ENCODE assay signal across 29 cellular contexts in the genomic region with DNA sequence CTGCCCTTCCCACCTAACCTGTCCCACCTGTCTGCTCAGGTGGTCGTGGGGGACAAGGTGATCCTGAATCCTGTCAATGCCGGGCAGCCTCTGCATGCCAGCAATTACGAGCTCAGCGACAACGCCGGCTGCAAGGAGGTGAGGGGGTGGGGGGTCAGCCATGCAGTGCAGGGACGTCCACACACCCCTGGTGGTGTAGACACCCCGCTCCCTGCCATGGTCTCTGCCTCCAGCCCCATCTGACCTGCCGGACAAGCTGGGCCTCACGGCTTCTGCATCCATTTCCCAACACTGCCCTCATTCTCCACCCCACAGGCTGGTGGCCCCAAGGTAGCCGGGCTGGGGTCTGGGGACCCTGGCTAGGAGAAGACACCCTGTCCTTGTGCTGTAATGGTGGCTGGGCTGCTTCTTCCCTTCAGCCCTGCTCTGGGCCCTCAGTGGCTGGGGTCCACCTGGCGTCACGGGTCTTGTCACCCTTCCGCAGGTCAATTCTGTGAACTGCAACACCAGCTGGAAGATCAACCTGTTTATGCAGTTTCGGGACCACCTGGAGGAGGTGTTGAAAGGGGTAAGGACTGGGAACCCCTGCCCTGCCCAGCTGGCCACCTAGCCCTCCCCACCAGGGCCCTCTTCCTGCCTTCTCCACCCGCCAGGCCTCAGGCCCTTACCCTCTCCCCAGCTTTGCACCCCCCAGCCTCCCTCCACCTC.
"Had no signal": no experiment of that assay in that cellular context is flagged by ENCODE, and none has a peak within 500 bp of the region (broad histone marks: within the 10 kb centered on the region; RNA-seq: fewer than 3 reads in every experiment).

No MANE protein-coding gene starts in this region.

- H3K27me3 Mint-ChIP-seq: activated B cell treated with CpG ODN at 0.5 μM for 24 hours; activated CD4-positive, alpha-beta memory T cell treated with anti-CD3 and anti-CD28 coated beads, Interleukin-2, amount 10 ng/mL, durations not matched to agents 7 days and 5 days; activated CD4-positive, alpha-beta T cell treated with anti-CD3 and anti-CD28 coated beads, Interleukin-2, amount 10 ng/mL, durations not matched to agents 24 days and 14 days; activated naive CD4-positive, alpha-beta T cell treated with anti-CD3 and anti-CD28 coated beads, Interleukin-2, amount 10 ng/mL, durations not matched to agents 7 days and 5 days; activated naive CD8-positive, alpha-beta T cell treated with anti-CD3 and anti-CD28 coated beads, Interleukin-2, amount 10 ng/mL, durations not matched to agents 7 days and 5 days; activated T-cell treated with anti-CD3 and anti-CD28 coated beads, Interleukin-2, amount 50 U/mL, for 24 hours had no signal

- H3K27ac ChIP-seq: ascending aorta, breast epithelium, cardiac muscle cell, colonic mucosa, esophagus muscularis mucosa, foreskin keratinocyte, gastrocnemius medialis, heart left ventricle had no signal

- H3K27ac Mint-ChIP-seq: activated CD4-positive, alpha-beta memory T cell treated with anti-CD3 and anti-CD28 coated beads, Interleukin-2, amount 10 ng/mL, durations not matched to agents 7 days and 5 days; activated CD4-positive, alpha-beta T cell treated with anti-CD3 and anti-CD28 coated beads, Interleukin-2, amount 10 ng/mL, durations not matched to agents 24 days and 14 days; activated naive CD4-positive, alpha-beta T cell treated with anti-CD3 and anti-CD28 coated beads, Interleukin-2, amount 10 ng/mL, durations not matched to agents 7 days and 5 days; activated T-cell treated with anti-CD3 and anti-CD28 coated beads, Interleukin-2, amount 50 U/mL, for 24 hours; activated T-cell treated with anti-CD3 and anti-CD28 coated beads, Interleukin-2, amount 50 U/mL, for 72 hours had no signal

- H3K36me3 Mint-ChIP-seq: activated naive CD4-positive, alpha-beta T cell treated with anti-CD3 and anti-CD28 coated beads, Interleukin-2, amount 50 U/mL, for 72 hours; brain had no signal

- H3K9me3 ChIP-seq: ascending aorta, breast epithelium, colonic mucosa, esophagus muscularis mucosa, gastrocnemius medialis, heart left ventricle had no signal

- H3K4me1 Mint-ChIP-seq: activated naive CD4-positive, alpha-beta T cell treated with anti-CD3 and anti-CD28 coated beads, Interleukin-2, amount 10 ng/mL, durations not matched to agents 7 days and 5 days had no signal

- H3K27me3 ChIP-seq: ascending aorta, breast epithelium, cardiac muscle cell, colonic mucosa, foreskin keratinocyte, gastrocnemius medialis, heart left ventricle had no signal

- H3K4me3 ChIP-seq: ascending aorta, breast epithelium, cardiac muscle cell, colonic mucosa, esophagus muscularis mucosa, gastrocnemius medialis, heart left ventricle had no signal

- H3K9me3 Mint-ChIP-seq: activated B cell treated with CpG ODN at 0.5 μM for 24 hours; activated CD4-positive, alpha-beta memory T cell treated with anti-CD3 and anti-CD28 coated beads, Interleukin-2, amount 10 ng/mL, durations not matched to agents 7 days and 5 days; activated CD4-positive, alpha-beta T cell treated with anti-CD3 and anti-CD28 coated beads, Interleukin-2, amount 10 ng/mL, durations not matched to agents 24 days and 14 days; activated naive CD4-positive, alpha-beta T cell treated with anti-CD3 and anti-CD28 coated beads, Interleukin-2, amount 10 ng/mL, durations not matched to agents 7 days and 5 days; activated naive CD4-positive, alpha-beta T cell treated with anti-CD3 and anti-CD28 coated beads, Interleukin-2, amount 50 U/mL, for 72 hours; activated naive CD8-positive, alpha-beta T cell treated with anti-CD3 and anti-CD28 coated beads, Interleukin-2, amount 10 ng/mL, durations not matched to agents 7 days and 5 days; activated T-cell treated with anti-CD3 and anti-CD28 coated beads, Interleukin-2, amount 50 U/mL, for 24 hours; activated T-cell treated with anti-CD3 and anti-CD28 coated beads, Interleukin-2, amount 50 U/mL, for 72 hours had no signal

- H3K4me1 ChIP-seq: ascending aorta, breast epithelium, colonic mucosa, esophagus muscularis mucosa, foreskin keratinocyte had no signal

- H3K4me3 Mint-ChIP-seq: activated B cell treated with CpG ODN at 0.5 μM for 24 hours; activated CD4-positive, alpha-beta memory T cell treated with anti-CD3 and anti-CD28 coated beads, Interleukin-2, amount 10 ng/mL, durations not matched to agents 7 days and 5 days; activated CD4-positive, alpha-beta T cell treated with anti-CD3 and anti-CD28 coated beads, Interleukin-2, amount 10 ng/mL, durations not matched to agents 24 days and 14 days; activated naive CD4-positive, alpha-beta T cell treated with anti-CD3 and anti-CD28 coated beads, Interleukin-2, amount 10 ng/mL, durations not matched to agents 7 days and 5 days; activated naive CD8-positive, alpha-beta T cell treated with anti-CD3 and anti-CD28 coated beads, Interleukin-2, amount 10 ng/mL, durations not matched to agents 7 days and 5 days; activated T-cell treated with anti-CD3 and anti-CD28 coated beads, Interleukin-2, amount 50 U/mL, for 24 hours; activated T-cell treated with anti-CD3 and anti-CD28 coated beads, Interleukin-2, amount 50 U/mL, for 72 hours; brain had no signal

- DNase-seq: activated B cell treated with CpG ODN at 0.5 μM for 24 hours; activated CD4-positive, alpha-beta memory T cell treated with anti-CD3 and anti-CD28 coated beads, Interleukin-2, amount 10 ng/mL, durations not matched to agents 7 days and 5 days; activated CD4-positive, alpha-beta T cell treated with anti-CD3 and anti-CD28 coated beads, Interleukin-2, amount 10 ng/mL, durations not matched to agents 24 days and 14 days; activated CD8-positive, alpha-beta memory T cell treated with anti-CD3 and anti-CD28 coated beads, Interleukin-2, amount 50 U/mL, for 48 hours; activated gamma-delta T cell; activated naive CD4-positive, alpha-beta T cell; activated naive CD4-positive, alpha-beta T cell treated with anti-CD3 and anti-CD28 coated beads, Interleukin-2, amount 10 ng/mL, durations not matched to agents 7 days and 5 days; activated naive CD8-positive, alpha-beta T cell treated with anti-CD3 and anti-CD28 coated beads, Interleukin-2, amount 10 ng/mL, durations not matched to agents 7 days and 5 days; activated T-cell treated with anti-CD3 and anti-CD28 coated beads for 4 hours; activated T-cell treated with anti-CD3 and anti-CD28 coated beads, Interleukin-2, amount 50 U/mL, for 24 hours; activated T-cell treated with anti-CD3 and anti-CD28 coated beads, Interleukin-2, amount 50 U/mL, for 72 hours; central memory CD4-positive, alpha-beta T cell; cerebellar nuclear complex; colonic mucosa; effector CD8-positive, alpha-beta T cell; erythroblast; foreskin keratinocyte; gastrocnemius medialis; glutamatergic neuron; heart left ventricle; T1000; WERI-Rb-1 had no signal

- ATAC-seq: activated CD4-positive, CD25-positive, alpha-beta regulatory T cell treated with anti-CD3 and anti-CD28 coated beads, Interleukin-2, amount 50 U/mL, for 24 hours; activated naive CD4-positive, alpha-beta T cell treated with anti-CD3 and anti-CD28 coated beads, Interleukin-2, amount 50 U/mL, for 72 hours; activated T-cell treated with anti-CD3 and anti-CD28 coated beads, Interleukin-2, amount 50 U/mL, for 72 hours; foreskin keratinocyte; gastrocnemius medialis; heart left ventricle had no signal

- H3K36me3 ChIP-seq: ascending aorta, breast epithelium, cardiac muscle cell, colonic mucosa had no signal
